14 cellular contexts compared by ENCODE assay signal in genomic region chr3:185658943-185659342, GRCh38.
DNase-seq lines count a peak whose midpoint lies in the region; ATAC-seq and TF ChIP-seq lines count a peak whose summit lies in the region.
"Had no signal": no experiment of that assay in that cellular context is flagged by ENCODE, and none has a peak within 500 bp of the region (broad histone marks: within the 10 kb centered on the region; RNA-seq: fewer than 3 reads in every experiment).

No MANE protein-coding gene starts in this region.

- H3K27me3 ChIP-seq in foreskin keratinocyte (no peaks in the 10 kb centered on the region), gastrocnemius medialis (no peaks in the 10 kb centered on the region), colonic mucosa (no peaks in the 10 kb centered on the region)

- H3K36me3 Mint-ChIP-seq in CD14-positive monocyte, result peaks cover 33 to 41% of the 10 kb centered on the region in 2 donors
- H3K36me3 Mint-ChIP-seq in activated T-helper 1 cell treated with anti-CD3 and anti-CD28 coated beads, Interleukin-12 subunit alpha, Interleukin-12 subunit beta, Interleukin-2, Interleukin-4 antibody, amounts not matched to agents 30 ng/mL and 10 ng/mL and 1 ng/mL, durations not matched to agents 14 hours and 24 hours and 36 hours (ENCODE audit: low read depth), result no peaks in the 10 kb centered on the region

- peak overlapping the region in 4 of 7 donors; percentile 51 to 66 (median 54) for H3K27ac Mint-ChIP-seq in CD14-positive monocyte
- peak overlapping the region; percentile 49 for H3K27ac Mint-ChIP-seq in activated T-helper 1 cell treated with anti-CD3 and anti-CD28 coated beads, Interleukin-12 subunit alpha, Interleukin-12 subunit beta, Interleukin-2, Interleukin-4 antibody, amounts not matched to agents 30 ng/mL and 10 ng/mL and 1 ng/mL, durations not matched to agents 14 hours and 24 hours and 36 hours
- H3K27ac Mint-ChIP-seq: activated B cell treated with CpG ODN at 0.5 μM for 24 hours had no signal

- H3K4me3 ChIP-seq in gastrocnemius medialis (no peak overlapping the region), colonic mucosa (no peak overlapping the region)
- H3K4me3 ChIP-seq: SK-N-MC had no signal

- H3K36me3 ChIP-seq in gastrocnemius medialis, result no peaks in the 10 kb centered on the region
- no peaks in the 10 kb centered on the region for H3K36me3 ChIP-seq in colonic mucosa

- H3K4me1 Mint-ChIP-seq in CD14-positive monocyte, result peaks cover 9% of the 10 kb centered on the region
- H3K4me1 Mint-ChIP-seq in activated T-helper 1 cell treated with anti-CD3 and anti-CD28 coated beads, Interleukin-12 subunit alpha, Interleukin-12 subunit beta, Interleukin-2, Interleukin-4 antibody, amounts not matched to agents 30 ng/mL and 10 ng/mL and 1 ng/mL, durations not matched to agents 14 hours and 24 hours and 36 hours (ENCODE audit: low read depth), result no peaks in the 10 kb centered on the region
- H3K4me1 Mint-ChIP-seq: activated B cell treated with CpG ODN at 0.5 μM for 24 hours had no signal

- intact Hi-C loops in CD14-positive monocyte (cut with micrococcal nuclease) (loop anchor here in 1 of 2 donors (10.0 kb wide), 1 partner anchor 256 kb away; no protein-coding TSS in a partner anchor), gastrocnemius medialis (cut with DNase I; ENCODE audit: low total_unique reads) (no loop called here), colonic mucosa (cut with DNase I) (no loop called here)
- intact Hi-C loops in activated T-helper 1 cell treated with anti-CD3 and anti-CD28 coated beads, Interleukin-12 subunit alpha, Interleukin-12 subunit beta, Interleukin-2, Interleukin-4 antibody, amounts not matched to agents 30 ng/mL and 10 ng/mL and 1 ng/mL, durations not matched to agents 14 hours and 24 hours and 36 hours (cut with micrococcal nuclease), result no loop called here

- TF ChIP-seq CTCF in CD14-positive monocyte (IDR thresholded peaks at IDR 0.05) (no peak), foreskin keratinocyte (conservative IDR thresholded peaks at IDR 0.05) (no peak), gastrocnemius medialis (IDR thresholded peaks at IDR 0.05 in 4 of 5, conservative IDR thresholded peaks at IDR 0.05 in 1 of 5) (no peak), colonic mucosa (IDR thresholded peaks at IDR 0.05) (no peak)

- no peak for DNase-seq in CD14-positive monocyte (ENCODE audit: low spot score)
- DNase-seq in activated T-helper 1 cell treated with anti-CD3 and anti-CD28 coated beads, Interleukin-12 subunit alpha, Interleukin-12 subunit beta, Interleukin-2, Interleukin-4 antibody, amounts not matched to agents 30 ng/mL and 10 ng/mL and 1 ng/mL, durations not matched to agents 14 hours and 24 hours and 36 hours (ENCODE audit: low spot score), result no peak
- no peak for DNase-seq in foreskin keratinocyte
- DNase-seq in gastrocnemius medialis, result no peak
- no peak for DNase-seq in epidermal melanocyte (ENCODE audit: insufficient read length, low spot score)
- no peak for DNase-seq in colonic mucosa
- DNase-seq: activated B cell treated with CpG ODN at 0.5 μM for 24 hours; activated T-cell treated with anti-CD3 and anti-CD28 coated beads for 4 hours; effector CD4-positive, alpha-beta T cell; head of caudate nucleus; NCI-H2171 treated with DMSO at 0.1 percent for 48 hours had no signal

- peak; percentile 31 for ATAC-seq in foreskin keratinocyte
- ATAC-seq in gastrocnemius medialis, result no peak
- ATAC-seq in GM19463 (IDR thresholded peaks at IDR 0.05; ENCODE audit: unreplicated experiment), result no peak
- no peak for ATAC-seq in HG03039 (IDR thresholded peaks at IDR 0.05; ENCODE audit: unreplicated experiment)

- no peak for TF ChIP-seq POLR2A in gastrocnemius medialis (IDR thresholded peaks at IDR 0.05)

- no peak overlapping the region for H3K4me3 Mint-ChIP-seq in CD14-positive monocyte
- H3K4me3 Mint-ChIP-seq in activated T-helper 1 cell treated with anti-CD3 and anti-CD28 coated beads, Interleukin-12 subunit alpha, Interleukin-12 subunit beta, Interleukin-2, Interleukin-4 antibody, amounts not matched to agents 30 ng/mL and 10 ng/mL and 1 ng/mL, durations not matched to agents 14 hours and 24 hours and 36 hours, result no peak overlapping the region
- H3K4me3 Mint-ChIP-seq: activated B cell treated with CpG ODN at 0.5 μM for 24 hours had no signal

- H3K9me3 ChIP-seq in gastrocnemius medialis (no peaks in the 10 kb centered on the region), colonic mucosa (no peaks in the 10 kb centered on the region)

- peaks cover 0 to 5% (median 0%) of the 10 kb centered on the region in 7 donors for H3K9me3 Mint-ChIP-seq in CD14-positive monocyte
- H3K9me3 Mint-ChIP-seq in activated T-helper 1 cell treated with anti-CD3 and anti-CD28 coated beads, Interleukin-12 subunit alpha, Interleukin-12 subunit beta, Interleukin-2, Interleukin-4 antibody, amounts not matched to agents 30 ng/mL and 10 ng/mL and 1 ng/mL, durations not matched to agents 14 hours and 24 hours and 36 hours, result no peaks in the 10 kb centered on the region
- H3K9me3 Mint-ChIP-seq: activated B cell treated with CpG ODN at 0.5 μM for 24 hours had no signal

- in situ Hi-C loops in gastrocnemius medialis (cut with MboI; ENCODE audit: low sequenced_read_pairs in 4 of 4), result no loop called here

- H3K9ac ChIP-seq in colonic mucosa (ENCODE audit: low read depth in 2 of 2, low read length in 2 of 2), result no peak overlapping the region

- peaks cover 0 to 1% (median 0%) of the 10 kb centered on the region in 3 donors for H3K27me3 Mint-ChIP-seq in CD14-positive monocyte (ENCODE audit: low read depth in 3 of 3)
- no peaks in the 10 kb centered on the region for H3K27me3 Mint-ChIP-seq in activated T-helper 1 cell treated with anti-CD3 and anti-CD28 coated beads, Interleukin-12 subunit alpha, Interleukin-12 subunit beta, Interleukin-2, Interleukin-4 antibody, amounts not matched to agents 30 ng/mL and 10 ng/mL and 1 ng/mL, durations not matched to agents 14 hours and 24 hours and 36 hours (ENCODE audit: insufficient read depth)

- H3K27ac ChIP-seq in foreskin keratinocyte (no peak overlapping the region), gastrocnemius medialis (peak overlapping the region; percentile 5 to 54 (median 15)), colonic mucosa (no peak overlapping the region)
- H3K27ac ChIP-seq: SK-N-MC had no signal

- H3K4me1 ChIP-seq in foreskin keratinocyte (peaks cover 42% of the 10 kb centered on the region), gastrocnemius medialis (no peaks in the 10 kb centered on the region), colonic mucosa (no peaks in the 10 kb centered on the region)

Comparison
In these comparisons a context has a peak if more than half of its experiments do, and no peak if none do; other contexts are left out.
1. H3K27ac ChIP-seq: peak in gastrocnemius medialis (4 of 4); none in foreskin keratinocyte (single experiment) and colonic mucosa (single experiment).